ENCODE assay signal across 24 cellular contexts in genomic region chr20:9613871-9614270, GRCh38.
"Had no signal": no experiment of that assay in that cellular context is flagged by ENCODE, and none has a peak within 500 bp of the region (broad histone marks: within the 10 kb centered on the region; RNA-seq: fewer than 3 reads in every experiment).

No MANE protein-coding gene starts in this region.

- H3K27ac Mint-ChIP-seq: naive B cell; nephron; progenitor cell of endocrine pancreas; stimulated activated effector memory CD8-positive, alpha-beta T cell treated with anti-CD3 and anti-CD28 coated beads, Interleukin-12 subunit alpha, Interleukin-12 subunit beta, amount 100 ng/mL, for 72 hours had no signal

- ATAC-seq: heart left ventricle; left colon; left ventricle myocardium superior; pancreas; right cardiac atrium; stimulated activated effector memory CD8-positive, alpha-beta T cell treated with anti-CD3 and anti-CD28 coated beads, Interleukin-12 subunit alpha, Interleukin-12 subunit beta, amount 100 ng/mL, for 72 hours; stimulated activated naive CD8-positive, alpha-beta T cell treated with anti-CD3 and anti-CD28 coated beads, Interleukin-15, Interleukin-2, amounts not matched to agents 100 U/mL and 50 U/mL, for 24 hours had no signal

- H3K4me3 ChIP-seq: dorsolateral prefrontal cortex, heart left ventricle, lung, pancreas, tibial artery, upper lobe of left lung, vagina had no signal

- H3K36me3 Mint-ChIP-seq: naive B cell; stimulated activated effector memory CD8-positive, alpha-beta T cell treated with anti-CD3 and anti-CD28 coated beads, Interleukin-12 subunit alpha, Interleukin-12 subunit beta, amount 100 ng/mL, for 72 hours had no signal

- H3K27ac ChIP-seq: dorsolateral prefrontal cortex, heart left ventricle, pancreas, tibial artery, upper lobe of left lung, vagina had no signal

- H3K9me3 ChIP-seq: heart left ventricle, pancreas, tibial artery, upper lobe of left lung, vagina had no signal

- H3K4me1 ChIP-seq: pancreas, upper lobe of left lung, vagina had no signal

- H3K4me1 Mint-ChIP-seq: stimulated activated effector memory CD8-positive, alpha-beta T cell treated with anti-CD3 and anti-CD28 coated beads, Interleukin-12 subunit alpha, Interleukin-12 subunit beta, amount 100 ng/mL, for 72 hours had no signal

- H3K4me3 Mint-ChIP-seq: naive B cell; nephron; stimulated activated effector memory CD8-positive, alpha-beta T cell treated with anti-CD3 and anti-CD28 coated beads, Interleukin-12 subunit alpha, Interleukin-12 subunit beta, amount 100 ng/mL, for 72 hours had no signal

- H3K27me3 ChIP-seq: dorsolateral prefrontal cortex, pancreas, tibial artery, upper lobe of left lung, vagina had no signal

- H3K27me3 Mint-ChIP-seq: progenitor cell of endocrine pancreas had no signal

- H3K36me3 ChIP-seq: heart left ventricle, pancreas, tibial artery, upper lobe of left lung, vagina had no signal

- DNase-seq: cortex of kidney; dorsolateral prefrontal cortex; effector CD8-positive, alpha-beta T cell; foreskin melanocyte; heart left ventricle; hippocampal formation; left colon; left ventricle myocardium superior; mesenchymal stem cell; midbrain; naive B cell; occipital lobe; pancreas; right cardiac atrium; stimulated activated CD4-positive, alpha-beta T cell treated with anti-CD3 and anti-CD28 coated beads, Interleukin-4, amount 100 ng/mL, for 1 hour; stimulated activated CD8-positive, alpha-beta memory T cell treated with anti-CD3 and anti-CD28 coated beads, Interleukin-4, amount 100 ng/mL, for 48 hours; stimulated activated naive CD8-positive, alpha-beta T cell treated with anti-CD3 and anti-CD28 coated beads, Interleukin-15, Interleukin-2, amounts not matched to agents 100 U/mL and 50 U/mL, for 24 hours; tibial artery; upper lobe of left lung had no signal

- H3K9me3 Mint-ChIP-seq: stimulated activated effector memory CD8-positive, alpha-beta T cell treated with anti-CD3 and anti-CD28 coated beads, Interleukin-12 subunit alpha, Interleukin-12 subunit beta, amount 100 ng/mL, for 72 hours had no signal
